ENCODE assay signal across 8 cellular contexts in genomic region chr20:6767166-6767535, GRCh38. TPM values are rescaled to one million over a fixed set of nuclear protein-coding genes. Genes with fewer than 3 reads are reported as not detected.
DNase-seq lines count a peak whose midpoint lies in the region; ATAC-seq and TF ChIP-seq lines count a peak whose summit lies in the region.

No MANE protein-coding gene starts in this region.

- H3K36me3 ChIP-seq in SJCRH30 (no peaks in the 10 kb centered on the region), rectal smooth muscle tissue (ENCODE audit: control insufficient read depth, insufficient read depth, low read length) (no peaks in the 10 kb centered on the region)

- H3K9me3 ChIP-seq in SJCRH30 (replicated peaks), result no peaks in the 10 kb centered on the region

- no peak for TF ChIP-seq CTCF in foreskin fibroblast (IDR thresholded peaks at IDR 0.05; ENCODE audit: low read depth, low read length)

- no peak overlapping the region for H3K9ac ChIP-seq in rectal smooth muscle tissue (ENCODE audit: low read length)

- ATAC-seq in GM18907 (IDR thresholded peaks at IDR 0.05; ENCODE audit: unreplicated experiment), result no peak

- H3K27me3 ChIP-seq in SJCRH30, result no peaks in the 10 kb centered on the region
- no peaks in the 10 kb centered on the region for H3K27me3 ChIP-seq in rectal smooth muscle tissue (ENCODE audit: control insufficient read depth, insufficient read depth, low read length)

- H3K4me3 ChIP-seq in SJCRH30, result peak overlapping the region; percentile 42
- peak overlapping the region; percentile 63 to 64 for H3K4me3 ChIP-seq in foreskin fibroblast (ENCODE audit: low read depth in 1 of 2, low read length in 2 of 2)
- H3K4me3 ChIP-seq in rectal smooth muscle tissue (ENCODE audit: low read length), result peak overlapping the region; percentile 57

- H3K4me1 ChIP-seq in SJCRH30 (no peaks in the 10 kb centered on the region), rectal smooth muscle tissue (ENCODE audit: control insufficient read depth, insufficient read depth, low read length) (no peaks in the 10 kb centered on the region)

- H3K27ac ChIP-seq in SJCRH30 (no peak overlapping the region), rectal smooth muscle tissue (ENCODE audit: low read depth, low read length) (no peak overlapping the region)

- peak; percentile 11 for DNase-seq in ELF-1 (ENCODE audit: low read depth, low spot score)
- no peak for DNase-seq in SJCRH30
- DNase-seq in foreskin fibroblast, result no peak
- no peak for DNase-seq in NCI-H2107 treated with DMSO at 0.1 percent for 48 hours (lab: John Stamatoyannopoulos, UW; ENCODE audit: unreplicated experiment)
- no peak for DNase-seq in DMS153 treated with DMSO at 0.1 percent for 48 hours (lab: John Stamatoyannopoulos, UW; ENCODE audit: unreplicated experiment)
- no peak for DNase-seq in HPDE6-E6E7 (ENCODE audit: extremely low spot score)

RNA-seq across cellular contexts. Expression of gene BMP2, which starts 0.3 kb away (rescaled TPM):
- total RNA-seq in SJCRH30 (2014; rRNA removed; shearing (Covaris generic)), result not detected in 2 replicates
